In the genomic region with DNA sequence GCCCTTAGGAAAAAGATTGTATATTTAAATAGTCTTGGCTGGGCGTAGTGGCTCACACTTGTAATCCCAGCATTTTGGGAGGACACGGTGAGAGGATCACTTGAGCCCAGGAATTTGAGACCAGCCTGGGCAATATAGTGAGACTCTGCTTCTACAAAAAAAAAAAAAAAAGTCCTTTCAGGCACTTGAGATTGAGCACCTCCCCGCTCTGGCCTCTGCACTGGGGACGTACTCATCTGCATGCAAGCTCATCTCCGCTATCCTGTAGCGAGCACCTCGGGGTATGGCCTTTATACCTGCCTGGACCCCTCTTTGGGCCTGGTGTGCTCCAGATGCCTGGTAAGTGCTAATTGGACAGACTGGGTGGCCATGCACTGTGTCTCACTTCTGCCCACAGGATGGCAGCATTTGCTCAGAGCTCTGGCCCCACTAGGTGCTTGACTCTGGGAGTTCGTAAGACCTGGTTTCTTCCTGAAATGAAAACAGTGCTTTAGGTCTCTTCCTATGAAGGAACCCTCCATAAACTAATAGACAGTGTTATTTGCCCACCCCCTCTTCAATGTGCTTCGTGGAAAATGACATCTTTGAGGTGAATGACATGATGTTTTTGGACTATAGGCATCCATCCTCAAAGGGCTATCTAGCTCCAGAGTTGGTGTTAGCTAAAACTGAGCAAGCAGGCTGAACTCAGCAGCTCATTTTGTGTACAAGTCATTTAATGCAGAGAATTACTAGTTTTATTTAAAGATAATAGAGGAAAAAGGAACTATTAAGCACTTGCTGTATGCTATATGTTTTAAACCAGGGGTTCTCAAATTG, we compare ENCODE assay signal across 7 cellular contexts.
DNase-seq lines count a peak whose midpoint lies in the region; ATAC-seq, FAIRE-seq and TF ChIP-seq lines count a peak whose summit lies in the region.

No MANE protein-coding gene starts in this region.

- H3K9me3 Mint-ChIP-seq in activated T-helper 17 cell treated with anti-CD3 and anti-CD28 coated beads, Interleukin-2, amount 50 U/mL, for 72 hours, result no peaks in the 10 kb centered on the region

- no peak overlapping the region for H3K27ac Mint-ChIP-seq in activated T-helper 17 cell treated with anti-CD3 and anti-CD28 coated beads, Interleukin-2, amount 50 U/mL, for 72 hours

- H3K4me3 ChIP-seq in Loucy (ENCODE audit: low read length, poor library complexity, severe bottlenecking) (no peak overlapping the region), foreskin fibroblast (ENCODE audit: low read depth in 1 of 2, low read length in 2 of 2) (no peak overlapping the region), suprapubic skin (no peak overlapping the region)

- no peaks in the 10 kb centered on the region for H3K36me3 ChIP-seq in Loucy (ENCODE audit: insufficient read depth, low read length)
- H3K36me3 ChIP-seq in suprapubic skin, result no peaks in the 10 kb centered on the region

- DNase-seq in GM12891 (ENCODE audit: insufficient read length, low spot score) (peak; percentile 73), RPMI7951 (ENCODE audit: low read depth) (peak; percentile 53), foreskin fibroblast (peak; percentile 51 to 81), nucleus accumbens (lab: John Stamatoyannopoulos, UW) (peak in 54 of 56 donors; percentile 5 to 87 (median 45)), suprapubic skin (ENCODE audit: low spot score in 2 of 2) (peak in 1 of 2 donors; percentile 71)

- no peaks in the 10 kb centered on the region for H4K20me1 ChIP-seq in Loucy (ENCODE audit: insufficient read depth, low read length, poor library complexity, severe bottlenecking)

- TF ChIP-seq CTCF in Loucy (conservative IDR thresholded peaks at IDR 0.05; ENCODE audit: low read length), result peak; percentile 91
- TF ChIP-seq CTCF in foreskin fibroblast (IDR thresholded peaks at IDR 0.05; ENCODE audit: low read depth, low read length), result peak; percentile 83
- TF ChIP-seq CTCF in suprapubic skin (IDR thresholded peaks at IDR 0.05), result peak; percentile 53 to 77

- 49% methylated on average over 9 of the region's 9 CpGs for WGBS in suprapubic skin

- H3K27me3 Mint-ChIP-seq in activated T-helper 17 cell treated with anti-CD3 and anti-CD28 coated beads, Interleukin-2, amount 50 U/mL, for 72 hours, result peaks cover 3% of the 10 kb centered on the region

- no peaks in the 10 kb centered on the region for H3K79me2 ChIP-seq in Loucy (ENCODE audit: insufficient read depth, low read length)

- H3K9ac ChIP-seq in Loucy (ENCODE audit: low read depth, low read length, poor library complexity, severe bottlenecking), result no peak overlapping the region

- no peak overlapping the region for H2AFZ ChIP-seq in Loucy (ENCODE audit: low read length)

- no peak overlapping the region for H3K27ac ChIP-seq in suprapubic skin

- peak; percentile 100 for ATAC-seq in activated T-helper 17 cell treated with anti-CD3 and anti-CD28 coated beads, Interleukin-2, amount 50 U/mL, for 72 hours (replicated peaks)

- FAIRE-seq in GM12891 (lab: Jason Lieb, UNC), result peak; percentile 96

- TF ChIP-seq POLR2A in GM12891 (IDR thresholded peaks at IDR 0.05; ENCODE audit: low read depth, low read length), result no peak
- TF ChIP-seq POLR2A in suprapubic skin (IDR thresholded peaks at IDR 0.05), result no peak

- no peak for TF ChIP-seq EP300 in suprapubic skin (IDR thresholded peaks at IDR 0.05)

- H3K27me3 ChIP-seq in Loucy (ENCODE audit: insufficient read depth, low read length, poor library complexity, severe bottlenecking) (no peaks in the 10 kb centered on the region), suprapubic skin (no peaks in the 10 kb centered on the region)

- H3K4me3 Mint-ChIP-seq in activated T-helper 17 cell treated with anti-CD3 and anti-CD28 coated beads, Interleukin-2, amount 50 U/mL, for 72 hours, result no peak overlapping the region

- H3K4me1 ChIP-seq in Loucy (ENCODE audit: insufficient read depth, low read length, poor library complexity, severe bottlenecking) (no peaks in the 10 kb centered on the region), suprapubic skin (no peaks in the 10 kb centered on the region)

- no peaks in the 10 kb centered on the region for H3K36me3 Mint-ChIP-seq in activated T-helper 17 cell treated with anti-CD3 and anti-CD28 coated beads, Interleukin-2, amount 50 U/mL, for 72 hours (ENCODE audit: low read depth)

- no peaks in the 10 kb centered on the region for H3K9me2 ChIP-seq in Loucy (replicated peaks; ENCODE audit: low read depth, low read length)

- no peaks in the 10 kb centered on the region for H3K9me3 ChIP-seq in Loucy (ENCODE audit: insufficient read depth, low read depth, low read length)
- H3K9me3 ChIP-seq in suprapubic skin, result no peaks in the 10 kb centered on the region

- no peaks in the 10 kb centered on the region for H3K4me1 Mint-ChIP-seq in activated T-helper 17 cell treated with anti-CD3 and anti-CD28 coated beads, Interleukin-2, amount 50 U/mL, for 72 hours

- H3F3A ChIP-seq in Loucy (ENCODE audit: low read depth), result no peaks in the 10 kb centered on the region

- H3K4me2 ChIP-seq in Loucy (ENCODE audit: low read depth, low read length, poor library complexity, severe bottlenecking), result no peak overlapping the region

TF ChIP-seq in GM12891, 5 proteins besides CTCF, POLR2A, EP300 and RAD21:
- TF ChIP-seq POU2F2 (IDR thresholded peaks at IDR 0.05; ENCODE audit: low read depth, low read length) (no peak), SPI1 (IDR thresholded peaks at IDR 0.05; ENCODE audit: low read depth, low read length) (no peak), POLR2AphosphoS5 (IDR thresholded peaks at IDR 0.05; ENCODE audit: low read depth, low read length) (no peak), TAF1 (IDR thresholded peaks at IDR 0.05; ENCODE audit: low read depth, low read length) (no peak), PAX5 (IDR thresholded peaks at IDR 0.05; ENCODE audit: insufficient read depth, low read length, severe bottlenecking) (no peak)
